ENCODE assay signal across 19 cellular contexts in genomic region chr6:121302882-121303281, GRCh38. TPM values are rescaled to one million over a fixed set of nuclear protein-coding genes. Genes with fewer than 3 reads are reported as not detected.
DNase-seq lines count a peak whose midpoint lies in the region; ATAC-seq and TF ChIP-seq lines count a peak whose summit lies in the region.
"Had no signal": no experiment of that assay in that cellular context is flagged by ENCODE, and none has a peak within 500 bp of the region (broad histone marks: within the 10 kb centered on the region; RNA-seq: fewer than 3 reads in every experiment).

No MANE protein-coding gene starts in this region.

- ATAC-seq in GM21576 (IDR thresholded peaks at IDR 0.05; ENCODE audit: unreplicated experiment) = peak; percentile 72
- peak; percentile 74 for ATAC-seq in HG03039 (IDR thresholded peaks at IDR 0.05; ENCODE audit: unreplicated experiment)
- peak; percentile 51 for ATAC-seq in left lobe of liver
- no peak for ATAC-seq in HG03196 (IDR thresholded peaks at IDR 0.05; ENCODE audit: unreplicated experiment)
- ATAC-seq: activated CD4-positive, CD25-positive, alpha-beta regulatory T cell treated with anti-CD3 and anti-CD28 coated beads, Interleukin-2, amount 50 U/mL, for 24 hours had no signal

- no TSS peak for BruUV-seq in mammary epithelial cell (replicated peaks; lab: Mats Ljungman, UMichigan)

- H3K4me1 ChIP-seq in mammary epithelial cell (ENCODE audit: insufficient read depth, low read length) = no peaks in the 10 kb centered on the region
- H3K4me1 ChIP-seq in endodermal cell (ENCODE audit: control insufficient read depth, insufficient read depth, low read length) = no peaks in the 10 kb centered on the region
- H3K4me1 ChIP-seq: ascending aorta, HAP-1 had no signal

- H3K4me3 ChIP-seq in mammary epithelial cell (replicated peaks in 1 of 3; ENCODE audit: insufficient read depth in 1 of 3, low read depth in 2 of 3, low read length in 3 of 3) (no peak overlapping the region), endodermal cell (ENCODE audit: low read length) (no peak overlapping the region)
- H3K4me3 ChIP-seq: ascending aorta, HAP-1, thoracic aorta had no signal

- intact Hi-C loops in mammary epithelial cell (cut with micrococcal nuclease) = loop anchor here (10.0 kb wide), 1 partner anchor 78 kb away; no protein-coding TSS in a partner anchor

- H3K36me3 ChIP-seq in mammary epithelial cell (ENCODE audit: insufficient read depth, low read length) = no peaks in the 10 kb centered on the region
- H3K36me3 ChIP-seq in endodermal cell (ENCODE audit: control insufficient read depth, insufficient read depth, low read length) = no peaks in the 10 kb centered on the region
- H3K36me3 ChIP-seq: ascending aorta, HAP-1, thoracic aorta had no signal

- no peaks in the 10 kb centered on the region for H3K9me3 Mint-ChIP-seq in activated naive CD4-positive, alpha-beta T cell treated with anti-CD3 and anti-CD28 coated beads, Interleukin-2, amount 10 ng/mL, durations not matched to agents 7 days and 5 days
- peaks cover 4% of the 10 kb centered on the region for H3K9me3 Mint-ChIP-seq in endodermal cell
- H3K9me3 Mint-ChIP-seq: activated T-cell treated with anti-CD3 and anti-CD28 coated beads, Interleukin-2, amount 50 U/mL, for 24 hours had no signal

- H3K27ac Mint-ChIP-seq in activated naive CD4-positive, alpha-beta T cell treated with anti-CD3 and anti-CD28 coated beads, Interleukin-2, amount 10 ng/mL, durations not matched to agents 7 days and 5 days = peak overlapping the region; percentile 38
- no peak overlapping the region for H3K27ac Mint-ChIP-seq in endodermal cell
- H3K27ac Mint-ChIP-seq: activated T-cell treated with anti-CD3 and anti-CD28 coated beads, Interleukin-2, amount 50 U/mL, for 24 hours; T-helper 1 cell treated with Interleukin-12 subunit alpha and Interleukin-12 subunit beta and Interleukin-4 antibody, amounts not matched to agents 30 μg/mL and 1 μg/mL, for 36 hours had no signal

- H3K9me3 ChIP-seq in mammary epithelial cell (replicated peaks; ENCODE audit: insufficient read depth, low read length) = no peaks in the 10 kb centered on the region
- peaks cover 3% of the 10 kb centered on the region for H3K9me3 ChIP-seq in endodermal cell (ENCODE audit: control insufficient read depth, low read length)
- H3K9me3 ChIP-seq: ascending aorta, HAP-1, thoracic aorta had no signal

- no peaks in the 10 kb centered on the region for H4K20me1 ChIP-seq in mammary epithelial cell (ENCODE audit: insufficient read depth, low read length)

- no peak for DNase-seq in activated naive CD4-positive, alpha-beta T cell treated with anti-CD3 and anti-CD28 coated beads, Interleukin-2, amount 10 ng/mL, durations not matched to agents 7 days and 5 days
- no peak for DNase-seq in activated naive CD4-positive, alpha-beta T cell treated with anti-CD3 and anti-CD28 coated beads, Interleukin-2, amount 50 U/mL, for 16 hours
- DNase-seq in left lobe of liver (ENCODE audit: low spot score) = no peak
- no peak for DNase-seq in mammary epithelial cell
- DNase-seq in endodermal cell = no peak
- DNase-seq: ACHN; activated T-cell treated with anti-CD3 and anti-CD28 coated beads, Interleukin-2, amount 50 U/mL, for 24 hours; dermis blood vessel endothelial cell; NCI-H1694; NCI-H69; RPMI8226 had no signal

- H3K36me3 Mint-ChIP-seq in activated naive CD4-positive, alpha-beta T cell treated with anti-CD3 and anti-CD28 coated beads, Interleukin-2, amount 10 ng/mL, durations not matched to agents 7 days and 5 days = peaks cover 9% of the 10 kb centered on the region
- peaks cover 10% of the 10 kb centered on the region for H3K36me3 Mint-ChIP-seq in endodermal cell (ENCODE audit: low read depth)

- no peak overlapping the region for H3K4me2 ChIP-seq in mammary epithelial cell (ENCODE audit: insufficient read depth, low read depth, low read length)

- H3K9ac ChIP-seq in mammary epithelial cell (ENCODE audit: insufficient read depth, low read length) (no peak overlapping the region), endodermal cell (ENCODE audit: extremely low read depth, low read length, poor library complexity, severe bottlenecking) (no peak overlapping the region)

- H3K27me3 ChIP-seq in mammary epithelial cell (ENCODE audit: insufficient read depth, low read length) (no peaks in the 10 kb centered on the region), endodermal cell (ENCODE audit: control insufficient read depth, insufficient read depth, low read length, poor library complexity, severe bottlenecking) (no peaks in the 10 kb centered on the region)
- H3K27me3 ChIP-seq: ascending aorta had no signal

- H3K4me3 Mint-ChIP-seq in activated naive CD4-positive, alpha-beta T cell treated with anti-CD3 and anti-CD28 coated beads, Interleukin-2, amount 10 ng/mL, durations not matched to agents 7 days and 5 days = no peak overlapping the region
- no peak overlapping the region for H3K4me3 Mint-ChIP-seq in endodermal cell
- H3K4me3 Mint-ChIP-seq: activated T-cell treated with anti-CD3 and anti-CD28 coated beads, Interleukin-2, amount 50 U/mL, for 24 hours; T-helper 1 cell treated with Interleukin-12 subunit alpha and Interleukin-12 subunit beta and Interleukin-4 antibody, amounts not matched to agents 30 μg/mL and 1 μg/mL, for 36 hours had no signal

- no peaks in the 10 kb centered on the region for H3K79me2 ChIP-seq in mammary epithelial cell (ENCODE audit: insufficient read depth, low read length)

- peaks cover 7% of the 10 kb centered on the region for H3K4me1 Mint-ChIP-seq in activated naive CD4-positive, alpha-beta T cell treated with anti-CD3 and anti-CD28 coated beads, Interleukin-2, amount 10 ng/mL, durations not matched to agents 7 days and 5 days
- no peaks in the 10 kb centered on the region for H3K4me1 Mint-ChIP-seq in endodermal cell

- CTCF ChIA-PET in activated naive CD4-positive, alpha-beta T cell treated with anti-CD3 and anti-CD28 coated beads, Interleukin-2, amount 10 ng/mL, durations not matched to agents 7 days and 5 days (lab: Charles Lee) = interaction anchor here (1.2 to 6.2 kb wide), 2 partner anchors 14 to 246 kb away, joined by 3 to 59 read pairs; no protein-coding TSS in a partner anchor
- CTCF ChIA-PET in mammary epithelial cell (lab: Charles Lee; ENCODE audit: low non-redundant PET) = no interaction called here

- dilution Hi-C loops in mammary epithelial cell (cut with HindIII; ENCODE audit: low sequenced_read_pairs) = no loop called here

- no peak overlapping the region for H2AFZ ChIP-seq in mammary epithelial cell (ENCODE audit: low read depth, low read length)

- in situ Hi-C loops in mammary epithelial cell (cut with MboI; ENCODE audit: low sequenced_read_pairs in 2 of 2) = loop anchor here (10.0 kb wide), 1 partner anchor 248 kb away; no protein-coding TSS in a partner anchor

- no peak for TF ChIP-seq CTCF in mammary epithelial cell (conservative IDR thresholded peaks at IDR 0.05 in 1 of 2, IDR thresholded peaks at IDR 0.05 in 1 of 2; ENCODE audit: extremely low read depth in 1 of 2, insufficient read depth in 1 of 2, low read depth in 1 of 2, low read length in 2 of 2)
- TF ChIP-seq CTCF in endodermal cell (conservative IDR thresholded peaks at IDR 0.05) = no peak

- H3K27ac ChIP-seq in mammary epithelial cell (ENCODE audit: insufficient read depth, low read depth, low read length) (no peak overlapping the region), endodermal cell (ENCODE audit: low read depth, low read length) (no peak overlapping the region)
- H3K27ac ChIP-seq: ascending aorta, thoracic aorta had no signal

- H3K27me3 Mint-ChIP-seq in activated naive CD4-positive, alpha-beta T cell treated with anti-CD3 and anti-CD28 coated beads, Interleukin-2, amount 10 ng/mL, durations not matched to agents 7 days and 5 days = no peaks in the 10 kb centered on the region
- H3K27me3 Mint-ChIP-seq in endodermal cell (ENCODE audit: insufficient read depth) = no peaks in the 10 kb centered on the region
- H3K27me3 Mint-ChIP-seq: activated T-cell treated with anti-CD3 and anti-CD28 coated beads, Interleukin-2, amount 50 U/mL, for 24 hours had no signal

RNA-seq across cellular contexts. Expression of gene TBC1D32, which starts 31.4 kb away (rescaled TPM):
- total RNA-seq in left lobe of liver = 0.75 TPM
- 10 to 100 TPM in 1 of 2 donors, 1 to 10 TPM in 1; 7.9 to 13.8 TPM for total RNA-seq in mammary epithelial cell
- 2.9 TPM for polyA plus RNA-seq in mammary epithelial cell
- 0.31 TPM for polyA minus RNA-seq in mammary epithelial cell
- 10 to 100 TPM; 16.5 to 21.4 TPM for total RNA-seq in endodermal cell
- polyA plus RNA-seq in endodermal cell (2013, experiment 1 of 2) = 10.9 TPM
- polyA plus RNA-seq in endodermal cell (2013, experiment 2 of 2) = 11.9 TPM
